Comparison of ENCODE assay signal across 24 cellular contexts in genomic region chr6:28410767-28411166, GRCh38.
DNase-seq lines count a peak whose midpoint lies in the region; ATAC-seq, FAIRE-seq and TF ChIP-seq lines count a peak whose summit lies in the region.
"Had no signal": no experiment of that assay in that cellular context is flagged by ENCODE, and none has a peak within 500 bp of the region (broad histone marks: within the 10 kb centered on the region; RNA-seq: fewer than 3 reads in every experiment).

No MANE protein-coding gene starts in this region.

- FAIRE-seq in H54 (lab: Jason Lieb, UNC) = peak; percentile 58
- FAIRE-seq: A549, D721Med had no signal

- no peak for ATAC-seq in GM19328 (IDR thresholded peaks at IDR 0.05; ENCODE audit: unreplicated experiment)
- ATAC-seq: A549; CD8-positive, alpha-beta T cell had no signal

- no peak for DNase-seq in H54 (ENCODE audit: insufficient read length, low spot score)
- DNase-seq: 8988T; ACHN; AML-193; BE2C; C1 segment of cervical spinal cord; Caco-2; Calu3; CD4-positive, alpha-beta memory T cell; CD4-positive, alpha-beta T cell; CD4-positive, CD25-positive, alpha-beta regulatory T cell; CD8-positive, alpha-beta memory T cell; CD8-positive, alpha-beta T cell; COR-L47; DMS 273 treated with DMSO at 0.1 percent for 48 hours; DMS153; DMS53; DMS79; DMS79 treated with DMSO at 0.1 percent for 48 hours; DND-41; EL had no signal

- no peak for TF ChIP-seq POLR2A in H54 (IDR thresholded peaks at IDR 0.05; ENCODE audit: low read depth, low read length)
